9 cellular contexts compared by ENCODE assay signal in the genomic region with DNA sequence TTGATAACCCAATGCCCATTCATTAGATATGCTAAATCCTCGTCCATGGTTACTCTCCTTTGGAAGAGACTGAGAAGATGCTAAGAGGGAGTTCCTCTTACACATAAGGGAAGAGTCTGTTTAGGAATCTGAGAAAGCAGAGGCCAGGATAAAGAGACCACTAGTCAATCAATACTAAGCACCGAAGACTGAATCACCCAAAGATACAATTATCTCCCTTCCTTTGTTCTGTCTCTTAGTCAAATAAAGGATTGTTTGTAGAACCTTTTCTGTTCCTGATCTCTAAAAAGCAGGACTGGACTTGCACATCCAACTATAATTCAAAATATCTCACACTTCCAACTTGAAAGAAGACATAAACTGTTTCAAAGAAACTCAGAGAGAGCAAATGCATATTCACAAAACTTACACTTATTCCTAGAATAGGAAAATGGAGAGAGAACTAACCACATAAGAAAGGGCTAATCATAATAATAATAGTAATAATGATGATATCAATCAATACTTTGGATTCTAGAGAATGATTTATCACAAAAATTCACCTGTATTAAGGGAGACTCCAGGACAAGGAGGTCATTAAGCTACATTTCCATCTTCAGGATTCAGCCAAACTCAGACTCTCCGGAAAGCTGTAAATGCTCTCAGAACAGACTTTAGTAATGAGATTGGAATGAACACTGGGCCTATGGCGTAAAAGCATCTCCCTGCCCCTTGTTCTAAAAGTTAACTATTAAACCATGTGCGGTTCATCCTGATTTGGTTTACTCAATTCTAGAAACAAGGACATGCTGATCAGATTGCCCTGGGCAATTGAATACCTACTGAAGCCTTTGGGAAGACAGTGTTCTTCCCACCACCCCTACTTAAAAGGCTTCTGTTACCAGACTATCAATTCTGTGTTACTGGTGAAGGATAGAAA.
DNase-seq lines count a peak whose midpoint lies in the region; ATAC-seq and TF ChIP-seq lines count a peak whose summit lies in the region.
"Had no signal": no experiment of that assay in that cellular context is flagged by ENCODE, and none has a peak within 500 bp of the region (broad histone marks: within the 10 kb centered on the region; RNA-seq: fewer than 3 reads in every experiment).

No MANE protein-coding gene starts in this region.

- H3K4me3 ChIP-seq in breast epithelium = peak overlapping the region in 2 of 3 donors; percentile 12 to 42
- H3K4me3 ChIP-seq in liver (ENCODE audit: low read depth in 1 of 3, low read length in 3 of 3) = peak overlapping the region in 2 of 3 donors; percentile 44 to 50
- peak overlapping the region in 3 of 4 donors; percentile 20 to 31 (median 30) for H3K4me3 ChIP-seq in tibial nerve
- H3K4me3 ChIP-seq: PC-9 had no signal

- TF ChIP-seq POLR2A in breast epithelium (IDR thresholded peaks at IDR 0.05) (no peak), tibial nerve (IDR thresholded peaks at IDR 0.05) (no peak)

- peak; percentile 50 to 54 for TF ChIP-seq RAD21 in liver (IDR thresholded peaks at IDR 0.05)

- no peak for TF ChIP-seq CTCF in breast epithelium (IDR thresholded peaks at IDR 0.05)
- no peak for TF ChIP-seq CTCF in liver (IDR thresholded peaks at IDR 0.05; ENCODE audit: low read depth, low read length, missing input control)
- TF ChIP-seq CTCF in tibial nerve (IDR thresholded peaks at IDR 0.05) = no peak

- H3K9me3 ChIP-seq in breast epithelium (no peaks in the 10 kb centered on the region), liver (ENCODE audit: control insufficient read depth in 4 of 4, low read length in 3 of 4) (no peaks in the 10 kb centered on the region), tibial nerve (no peaks in the 10 kb centered on the region)

- peak overlapping the region; percentile 73 for H3K9ac ChIP-seq in liver (ENCODE audit: low read depth in 1 of 2, low read length in 2 of 2)

- no peak for ATAC-seq in GM21717 (IDR thresholded peaks at IDR 0.05; ENCODE audit: unreplicated experiment)

- 30% methylated on average over 5 of the region's 5 CpGs for WGBS in liver
- 39 to 41% methylated on average over 5 of the region's 5 CpGs for WGBS in tibial nerve, 2 donors

- H3K4me1 ChIP-seq in breast epithelium = no peaks in the 10 kb centered on the region
- H3K4me1 ChIP-seq in liver (ENCODE audit: control insufficient read depth in 4 of 4, insufficient read depth in 4 of 4, low read length in 3 of 4) = peaks cover 5 to 16% (median 13%) of the 10 kb centered on the region in 4 donors
- H3K4me1 ChIP-seq in tibial nerve = peaks cover 0 to 21% (median 9%) of the 10 kb centered on the region in 4 donors

- H3K27ac ChIP-seq in breast epithelium (peak overlapping the region; percentile 79 to 81), liver (ENCODE audit: low read depth in 1 of 2, low read length in 2 of 2) (peak overlapping the region; percentile 77 to 91), tibial nerve (peak overlapping the region; percentile 17 to 84 (median 53))
- H3K27ac ChIP-seq: PC-9 had no signal

- TF ChIP-seq EP300 in tibial nerve (IDR thresholded peaks at IDR 0.05) = peak in 1 of 2 donors; percentile 53

- DNase-seq in HT-29 (ENCODE audit: low spot score) (peak; percentile 87), breast epithelium (ENCODE audit: low spot score in 2 of 2) (no peak), tibial nerve (ENCODE audit: low spot score in 2 of 2) (peak in 1 of 2 donors; percentile 21), Ammon's horn (ENCODE audit: low spot score) (no peak), NCI-H1092 (lab: John Stamatoyannopoulos, UW) (no peak)
- DNase-seq: PC-9; stimulated activated CD4-positive, alpha-beta T cell treated with anti-CD3 and anti-CD28 coated beads, Interleukin-1b, Interleukin-23, amount 100 ng/mL, for 48 hours had no signal

- H3K27me3 ChIP-seq in breast epithelium = no peaks in the 10 kb centered on the region
- no peaks in the 10 kb centered on the region for H3K27me3 ChIP-seq in liver (ENCODE audit: control insufficient read depth in 4 of 4, insufficient read depth in 4 of 4, low read length in 3 of 4)
- no peaks in the 10 kb centered on the region for H3K27me3 ChIP-seq in tibial nerve

- intact Hi-C loops in breast epithelium (cut with DNase I; ENCODE audit: low total_unique reads) = no loop called here

- H3K36me3 ChIP-seq in breast epithelium (no peaks in the 10 kb centered on the region), liver (ENCODE audit: control insufficient read depth in 4 of 4, insufficient read depth in 3 of 4, low read depth in 1 of 4, low read length in 3 of 4) (no peaks in the 10 kb centered on the region), tibial nerve (no peaks in the 10 kb centered on the region)

TF ChIP-seq in liver, 16 proteins besides CTCF, POLR2A, EP300 and RAD21:
- TF ChIP-seq HNF4A (conservative IDR thresholded peaks at IDR 0.05) = peak; percentile 60 to 72
- TF ChIP-seq FOXA1 (IDR thresholded peaks at IDR 0.05) = no peak
- TF ChIP-seq EGR1 (IDR thresholded peaks at IDR 0.05; ENCODE audit: low read depth in 2 of 2) = no peak
- no peak for TF ChIP-seq HNF4G (IDR thresholded peaks at IDR 0.05)
- TF ChIP-seq JUND (IDR thresholded peaks at IDR 0.05) = peak; percentile 69 to 85
- TF ChIP-seq SP1 (IDR thresholded peaks at IDR 0.05) = peak; percentile 61
- TF ChIP-seq, protein P1, sequence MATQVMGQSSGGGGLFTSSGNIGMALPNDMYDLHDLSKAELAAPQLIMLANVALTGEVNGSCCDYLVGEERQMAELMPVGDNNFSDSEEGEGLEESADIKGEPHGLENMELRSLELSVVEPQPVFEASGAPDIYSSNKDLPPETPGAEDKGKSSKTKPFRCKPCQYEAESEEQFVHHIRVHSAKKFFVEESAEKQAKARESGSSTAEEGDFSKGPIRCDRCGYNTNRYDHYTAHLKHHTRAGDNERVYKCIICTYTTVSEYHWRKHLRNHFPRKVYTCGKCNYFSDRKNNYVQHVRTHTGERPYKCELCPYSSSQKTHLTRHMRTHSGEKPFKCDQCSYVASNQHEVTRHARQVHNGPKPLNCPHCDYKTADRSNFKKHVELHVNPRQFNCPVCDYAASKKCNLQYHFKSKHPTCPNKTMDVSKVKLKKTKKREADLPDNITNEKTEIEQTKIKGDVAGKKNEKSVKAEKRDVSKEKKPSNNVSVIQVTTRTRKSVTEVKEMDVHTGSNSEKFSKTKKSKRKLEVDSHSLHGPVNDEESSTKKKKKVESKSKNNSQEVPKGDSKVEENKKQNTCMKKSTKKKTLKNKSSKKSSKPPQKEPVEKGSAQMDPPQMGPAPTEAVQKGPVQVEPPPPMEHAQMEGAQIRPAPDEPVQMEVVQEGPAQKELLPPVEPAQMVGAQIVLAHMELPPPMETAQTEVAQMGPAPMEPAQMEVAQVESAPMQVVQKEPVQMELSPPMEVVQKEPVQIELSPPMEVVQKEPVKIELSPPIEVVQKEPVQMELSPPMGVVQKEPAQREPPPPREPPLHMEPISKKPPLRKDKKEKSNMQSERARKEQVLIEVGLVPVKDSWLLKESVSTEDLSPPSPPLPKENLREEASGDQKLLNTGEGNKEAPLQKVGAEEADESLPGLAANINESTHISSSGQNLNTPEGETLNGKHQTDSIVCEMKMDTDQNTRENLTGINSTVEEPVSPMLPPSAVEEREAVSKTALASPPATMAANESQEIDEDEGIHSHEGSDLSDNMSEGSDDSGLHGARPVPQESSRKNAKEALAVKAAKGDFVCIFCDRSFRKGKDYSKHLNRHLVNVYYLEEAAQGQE (IDR thresholded peaks at IDR 0.05) = peak; percentile 90
- TF ChIP-seq RXRA (IDR thresholded peaks at IDR 0.05) = peak; percentile 63 to 68
- peak; percentile 85 for TF ChIP-seq TAF1 (conservative IDR thresholded peaks at IDR 0.05)
- TF ChIP-seq, protein P2, sequence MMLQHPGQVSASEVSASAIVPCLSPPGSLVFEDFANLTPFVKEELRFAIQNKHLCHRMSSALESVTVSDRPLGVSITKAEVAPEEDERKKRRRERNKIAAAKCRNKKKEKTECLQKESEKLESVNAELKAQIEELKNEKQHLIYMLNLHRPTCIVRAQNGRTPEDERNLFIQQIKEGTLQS (IDR thresholded peaks at IDR 0.05) = peak; percentile 20
- TF ChIP-seq FOXA2 (IDR thresholded peaks at IDR 0.05) = peak; percentile 55
- TF ChIP-seq, protein P3, sequence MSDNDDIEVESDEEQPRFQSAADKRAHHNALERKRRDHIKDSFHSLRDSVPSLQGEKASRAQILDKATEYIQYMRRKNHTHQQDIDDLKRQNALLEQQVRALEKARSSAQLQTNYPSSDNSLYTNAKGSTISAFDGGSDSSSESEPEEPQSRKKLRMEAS (IDR thresholded peaks at IDR 0.05) = peak; percentile 79
- peak; percentile 63 for TF ChIP-seq YY1 (IDR thresholded peaks at IDR 0.05)
- no peak for TF ChIP-seq GABPA (IDR thresholded peaks at IDR 0.05 in 1 of 2, conservative IDR thresholded peaks at IDR 0.05 in 1 of 2)
- TF ChIP-seq NR2F2 (IDR thresholded peaks at IDR 0.05) = no peak
- TF ChIP-seq, protein P4, sequence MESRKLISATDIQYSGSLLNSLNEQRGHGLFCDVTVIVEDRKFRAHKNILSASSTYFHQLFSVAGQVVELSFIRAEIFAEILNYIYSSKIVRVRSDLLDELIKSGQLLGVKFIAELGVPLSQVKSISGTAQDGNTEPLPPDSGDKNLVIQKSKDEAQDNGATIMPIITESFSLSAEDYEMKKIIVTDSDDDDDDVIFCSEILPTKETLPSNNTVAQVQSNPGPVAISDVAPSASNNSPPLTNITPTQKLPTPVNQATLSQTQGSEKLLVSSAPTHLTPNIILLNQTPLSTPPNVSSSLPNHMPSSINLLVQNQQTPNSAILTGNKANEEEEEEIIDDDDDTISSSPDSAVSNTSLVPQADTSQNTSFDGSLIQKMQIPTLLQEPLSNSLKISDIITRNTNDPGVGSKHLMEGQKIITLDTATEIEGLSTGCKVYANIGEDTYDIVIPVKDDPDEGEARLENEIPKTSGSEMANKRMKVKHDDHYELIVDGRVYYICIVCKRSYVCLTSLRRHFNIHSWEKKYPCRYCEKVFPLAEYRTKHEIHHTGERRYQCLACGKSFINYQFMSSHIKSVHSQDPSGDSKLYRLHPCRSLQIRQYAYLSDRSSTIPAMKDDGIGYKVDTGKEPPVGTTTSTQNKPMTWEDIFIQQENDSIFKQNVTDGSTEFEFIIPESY (IDR thresholded peaks at IDR 0.05) = no peak
